8 cellular contexts compared by ENCODE assay signal in genomic region chr3:49017978-49018706, GRCh38. TPM values are rescaled to one million over a fixed set of nuclear protein-coding genes. Genes with fewer than 3 reads are reported as not detected.
DNase-seq lines count a peak whose midpoint lies in the region; ATAC-seq and TF ChIP-seq lines count a peak whose summit lies in the region.

A gene with protein sequence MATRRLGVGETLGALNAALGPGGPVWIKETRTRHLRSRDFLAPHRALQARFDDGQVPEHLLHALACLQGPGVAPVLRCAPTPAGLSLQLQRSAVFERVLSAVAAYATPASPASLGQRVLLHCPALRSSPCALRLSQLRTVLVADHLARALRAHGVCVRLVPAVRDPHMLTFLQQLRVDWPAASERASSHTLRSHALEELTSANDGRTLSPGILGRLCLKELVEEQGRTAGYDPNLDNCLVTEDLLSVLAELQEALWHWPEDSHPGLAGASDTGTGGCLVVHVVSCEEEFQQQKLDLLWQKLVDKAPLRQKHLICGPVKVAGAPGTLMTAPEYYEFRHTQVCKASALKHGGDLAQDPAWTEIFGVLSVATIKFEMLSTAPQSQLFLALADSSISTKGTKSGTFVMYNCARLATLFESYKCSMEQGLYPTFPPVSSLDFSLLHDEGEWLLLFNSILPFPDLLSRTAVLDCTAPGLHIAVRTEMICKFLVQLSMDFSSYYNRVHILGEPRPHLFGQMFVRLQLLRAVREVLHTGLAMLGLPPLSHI (minus strand): TSS chr3:49018580. CDS start chr3:49018564, 16 bp downstream.

- BruUV-seq in Calu3 (replicated peaks; lab: Mats Ljungman, UMichigan): no TSS peak

- DNase-seq in Calu3 (peak; percentile 75), SJCRH30 (peak; percentile 58 to 64), activated gamma-delta T cell treated with Interleukin-2 at 50 U/mL for 16 hours (peak; percentile 49), foreskin fibroblast (peak; percentile 56 to 85), tibial nerve (ENCODE audit: low spot score in 2 of 2) (peak; percentile 51 to 60)
- DNase-seq in natural killer cell treated with Interleukin-12 subunit alpha and Interleukin-12 subunit beta and Interleukin-15 and Interleukin-18, amount 100 ng/mL, for 72 hours (ENCODE audit: low spot score): peak; percentile 75

- H3K27ac ChIP-seq in SJCRH30 (no peak within 1 kb of the TSS), tibial nerve (peak within 1 kb of the TSS; percentile 32 to 100 (median 88))

- H3K36me3 ChIP-seq in SJCRH30 (peaks cover 23% of the 10 kb centered on the region), tibial nerve (peaks cover 0 to 40% (median 7%) of the 10 kb centered on the region in 3 donors)

- peaks cover 95% of the 10 kb centered on the region for H3K36me3 Mint-ChIP-seq in Calu3 (ENCODE audit: insufficient read depth, unreplicated experiment)
- no peaks in the 10 kb centered on the region for H3K36me3 Mint-ChIP-seq in natural killer cell treated with Interleukin-12 subunit alpha and Interleukin-12 subunit beta and Interleukin-15 and Interleukin-18, amount 100 ng/mL, for 72 hours

- CTCF ChIA-PET in Calu3 (lab: Charles Lee): interaction anchor here (0.7 to 1.8 kb wide), 5 partner anchors 11 to 322 kb away, joined by 3 to 5 read pairs (median 3); partner anchors contain the start of genes USP4 and WDR6

- no peak for TF ChIP-seq RAD21 in Ishikawa (IDR thresholded peaks at IDR 0.05; ENCODE audit: low read depth)

- H3K4me3 Mint-ChIP-seq in Calu3 (ENCODE audit: low read depth, unreplicated experiment): peak within 1 kb of the TSS; percentile 74
- H3K4me3 Mint-ChIP-seq in natural killer cell treated with Interleukin-12 subunit alpha and Interleukin-12 subunit beta and Interleukin-15 and Interleukin-18, amount 100 ng/mL, for 72 hours: peak within 1 kb of the TSS; percentile 93

- H3K27me3 ChIP-seq in SJCRH30 (no peaks in the 10 kb centered on the region), tibial nerve (no peaks in the 10 kb centered on the region)

- H3K27me3 Mint-ChIP-seq in Calu3 (ENCODE audit: unreplicated experiment): no peaks in the 10 kb centered on the region
- no peaks in the 10 kb centered on the region for H3K27me3 Mint-ChIP-seq in natural killer cell treated with Interleukin-12 subunit alpha and Interleukin-12 subunit beta and Interleukin-15 and Interleukin-18, amount 100 ng/mL, for 72 hours

- H3K9me3 Mint-ChIP-seq in Calu3 (ENCODE audit: low read depth, unreplicated experiment): no peaks in the 10 kb centered on the region
- no peaks in the 10 kb centered on the region for H3K9me3 Mint-ChIP-seq in natural killer cell treated with Interleukin-12 subunit alpha and Interleukin-12 subunit beta and Interleukin-15 and Interleukin-18, amount 100 ng/mL, for 72 hours

- peaks cover 5% of the 10 kb centered on the region; the same call in 1 of the 2 replicates for H3K4me1 ChIP-seq in SJCRH30
- peaks cover 0 to 46% (median 31%) of the 10 kb centered on the region in 4 donors for H3K4me1 ChIP-seq in tibial nerve

- H3K27ac Mint-ChIP-seq in Calu3 (ENCODE audit: unreplicated experiment): peak within 1 kb of the TSS; percentile 75
- peak within 1 kb of the TSS; percentile 86 to 97 for H3K27ac Mint-ChIP-seq in natural killer cell treated with Interleukin-12 subunit alpha and Interleukin-12 subunit beta and Interleukin-15 and Interleukin-18, amount 100 ng/mL, for 72 hours

- peak; percentile 41 to 55 for TF ChIP-seq POLR2A in tibial nerve (IDR thresholded peaks at IDR 0.05)

- peak; percentile 5 to 11 for ATAC-seq in natural killer cell treated with Interleukin-12 subunit alpha and Interleukin-12 subunit beta and Interleukin-15 and Interleukin-18, amount 100 ng/mL, for 72 hours
- no peak for ATAC-seq in GM18511 (IDR thresholded peaks at IDR 0.05; ENCODE audit: unreplicated experiment)

- 0 out of 2 replicates have a peak, but pooled peaks have one; percentile 8 for TF ChIP-seq EP300 in Ishikawa (IDR thresholded peaks at IDR 0.05; ENCODE audit: borderline replicate concordance)
- TF ChIP-seq EP300 in tibial nerve (IDR thresholded peaks at IDR 0.05): peak in 1 of 2 donors; percentile 82

- H3K4me3 ChIP-seq in SJCRH30 (peak within 1 kb of the TSS; percentile 92), foreskin fibroblast (ENCODE audit: low read depth in 1 of 2, low read length in 2 of 2) (peak within 1 kb of the TSS; percentile 73 to 79), tibial nerve (peak within 1 kb of the TSS; percentile 69 to 96 (median 70))

- TF ChIP-seq CTCF in Calu3 (IDR thresholded peaks at IDR 0.05; ENCODE audit: unreplicated experiment) (no peak), foreskin fibroblast (IDR thresholded peaks at IDR 0.05; ENCODE audit: low read depth, low read length) (no peak), tibial nerve (IDR thresholded peaks at IDR 0.05) (no peak)

- 0 to 1% methylated on average over 37 to 52 of the region's 85 CpGs for WGBS in tibial nerve, 2 donors

- H3K4me1 Mint-ChIP-seq in Calu3 (ENCODE audit: low read depth, unreplicated experiment): no peaks in the 10 kb centered on the region
- H3K4me1 Mint-ChIP-seq in natural killer cell treated with Interleukin-12 subunit alpha and Interleukin-12 subunit beta and Interleukin-15 and Interleukin-18, amount 100 ng/mL, for 72 hours (ENCODE audit: low read depth in 2 of 2): peaks cover 19 to 23% of the 10 kb centered on the region in 2 donors

- intact Hi-C loops in Calu3 (cut with micrococcal nuclease; ENCODE audit: unreplicated experiment): no loop called here

- H3K9me3 ChIP-seq in SJCRH30 (replicated peaks): no peaks in the 10 kb centered on the region
- no peaks in the 10 kb centered on the region for H3K9me3 ChIP-seq in tibial nerve

TF ChIP-seq in Ishikawa, 13 proteins besides CTCF, POLR2A, EP300 and RAD21:
- 0 out of 2 replicates have a peak, but pooled peaks have one; percentile 17 for TF ChIP-seq FOXM1 (IDR thresholded peaks at IDR 0.05; ENCODE audit: borderline replicate concordance, low read depth)
- TF ChIP-seq, protein P1, sequence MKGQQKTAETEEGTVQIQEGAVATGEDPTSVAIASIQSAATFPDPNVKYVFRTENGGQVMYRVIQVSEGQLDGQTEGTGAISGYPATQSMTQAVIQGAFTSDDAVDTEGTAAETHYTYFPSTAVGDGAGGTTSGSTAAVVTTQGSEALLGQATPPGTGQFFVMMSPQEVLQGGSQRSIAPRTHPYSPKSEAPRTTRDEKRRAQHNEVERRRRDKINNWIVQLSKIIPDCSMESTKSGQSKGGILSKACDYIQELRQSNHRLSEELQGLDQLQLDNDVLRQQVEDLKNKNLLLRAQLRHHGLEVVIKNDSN (IDR thresholded peaks at IDR 0.05): no peak
- TF ChIP-seq CEBPB (IDR thresholded peaks at IDR 0.05): no peak
- TF ChIP-seq MAX (IDR thresholded peaks at IDR 0.05): peak; percentile 70
- peak; percentile 81 for TF ChIP-seq CREB1 (IDR thresholded peaks at IDR 0.05; ENCODE audit: low read depth)
- TF ChIP-seq EGR1 (IDR thresholded peaks at IDR 0.05): no peak
- no peak for TF ChIP-seq NFIC (IDR thresholded peaks at IDR 0.05)
- 0 out of 2 replicates have a peak, but pooled peaks have one; percentile 79 for TF ChIP-seq ZBTB7A (IDR thresholded peaks at IDR 0.05; ENCODE audit: low read depth)
- peak; percentile 67 for TF ChIP-seq YY1 (IDR thresholded peaks at IDR 0.05; ENCODE audit: low read depth)
- no peak for TF ChIP-seq TAF1 (IDR thresholded peaks at IDR 0.05; ENCODE audit: low read depth)
- TF ChIP-seq TCF12 (IDR thresholded peaks at IDR 0.05; ENCODE audit: low read depth): 0 out of 2 replicates have a peak, but pooled peaks have one; percentile 12
- TF ChIP-seq, protein P2, sequence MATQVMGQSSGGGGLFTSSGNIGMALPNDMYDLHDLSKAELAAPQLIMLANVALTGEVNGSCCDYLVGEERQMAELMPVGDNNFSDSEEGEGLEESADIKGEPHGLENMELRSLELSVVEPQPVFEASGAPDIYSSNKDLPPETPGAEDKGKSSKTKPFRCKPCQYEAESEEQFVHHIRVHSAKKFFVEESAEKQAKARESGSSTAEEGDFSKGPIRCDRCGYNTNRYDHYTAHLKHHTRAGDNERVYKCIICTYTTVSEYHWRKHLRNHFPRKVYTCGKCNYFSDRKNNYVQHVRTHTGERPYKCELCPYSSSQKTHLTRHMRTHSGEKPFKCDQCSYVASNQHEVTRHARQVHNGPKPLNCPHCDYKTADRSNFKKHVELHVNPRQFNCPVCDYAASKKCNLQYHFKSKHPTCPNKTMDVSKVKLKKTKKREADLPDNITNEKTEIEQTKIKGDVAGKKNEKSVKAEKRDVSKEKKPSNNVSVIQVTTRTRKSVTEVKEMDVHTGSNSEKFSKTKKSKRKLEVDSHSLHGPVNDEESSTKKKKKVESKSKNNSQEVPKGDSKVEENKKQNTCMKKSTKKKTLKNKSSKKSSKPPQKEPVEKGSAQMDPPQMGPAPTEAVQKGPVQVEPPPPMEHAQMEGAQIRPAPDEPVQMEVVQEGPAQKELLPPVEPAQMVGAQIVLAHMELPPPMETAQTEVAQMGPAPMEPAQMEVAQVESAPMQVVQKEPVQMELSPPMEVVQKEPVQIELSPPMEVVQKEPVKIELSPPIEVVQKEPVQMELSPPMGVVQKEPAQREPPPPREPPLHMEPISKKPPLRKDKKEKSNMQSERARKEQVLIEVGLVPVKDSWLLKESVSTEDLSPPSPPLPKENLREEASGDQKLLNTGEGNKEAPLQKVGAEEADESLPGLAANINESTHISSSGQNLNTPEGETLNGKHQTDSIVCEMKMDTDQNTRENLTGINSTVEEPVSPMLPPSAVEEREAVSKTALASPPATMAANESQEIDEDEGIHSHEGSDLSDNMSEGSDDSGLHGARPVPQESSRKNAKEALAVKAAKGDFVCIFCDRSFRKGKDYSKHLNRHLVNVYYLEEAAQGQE (IDR thresholded peaks at IDR 0.05; ENCODE audit: low read depth): no peak
- TF ChIP-seq TEAD4 (IDR thresholded peaks at IDR 0.05): 0 out of 2 replicates have a peak, but pooled peaks have one; percentile 11
TF ChIP-seq in Ishikawa: peak in this region for 7.

RNA-seq across cellular contexts. Expression of the gene that starts here (rescaled TPM):
- total RNA-seq in Calu3 (2022) (35.1 and 40.9 TPM in 2 replicates), tibial nerve (10 to 100 TPM; 35.7 to 48.6 (median 43.8) TPM)
- 6.9 and 7.6 TPM in 2 replicates for total RNA-seq in SJCRH30 (2014; rRNA removed; shearing (Covaris generic))
- total RNA-seq in natural killer cell treated with Interleukin-12 subunit alpha and Interleukin-12 subunit beta and Interleukin-15 and Interleukin-18, amount 100 ng/mL, for 72 hours: 10 to 100 TPM; 20.6 to 24.2 TPM
